Comparison of ENCODE assay signal across 8 cellular contexts in genomic region chrX:53279296-53280237, GRCh38. TPM values are rescaled to one million over a fixed set of nuclear protein-coding genes. Genes with fewer than 3 reads are reported as not detected.
DNase-seq lines count a peak whose midpoint lies in the region; ATAC-seq and TF ChIP-seq lines count a peak whose summit lies in the region.

No MANE protein-coding gene starts in this region.

- H3K36me3 ChIP-seq in Panc1 (ENCODE audit: control insufficient read depth, insufficient read depth, low read length): no peaks in the 10 kb centered on the region

- intact Hi-C loops in Panc1 (cut with micrococcal nuclease; ENCODE audit: unreplicated experiment): no loop called here

- peak overlapping the region; percentile 90 for H3K27ac ChIP-seq in Panc1 (ENCODE audit: low read length)

- H3K27me3 ChIP-seq in Panc1 (ENCODE audit: control insufficient read depth, insufficient read depth, low read length): no peaks in the 10 kb centered on the region

- TF ChIP-seq CTCF in Panc1 (IDR thresholded peaks at IDR 0.05) (peak; percentile 72), GM10248 (IDR thresholded peaks at IDR 0.05; ENCODE audit: control extremely low read depth, extremely low read depth, low read depth, missing control alignments) (no peak)

- peak; percentile 40 to 53 for ATAC-seq in activated T-cell treated with anti-CD3 and anti-CD28 coated beads, Interleukin-2, amount 50 U/mL, for 4 hours
- no peak for ATAC-seq in Panc1
- ATAC-seq in esophagus mucosa: peak; percentile 15
- peak; percentile 47 to 60 for ATAC-seq in stimulated activated naive B cell treated with anti-CD40 and anti-IgM and Interleukin-4, amounts not matched to agents 10 μg/mL and 1 μg/mL and 100 μg/mL, for 72 hours (replicated peaks)

- peaks cover 15% of the 10 kb centered on the region for H3K4me1 ChIP-seq in Panc1 (ENCODE audit: control insufficient read depth, insufficient read depth, low read length)

- no peak for DNase-seq in activated T-cell treated with anti-CD3 and anti-CD28 coated beads, Interleukin-2, amount 50 U/mL, for 4 hours
- DNase-seq in activated T-cell treated with anti-CD3 and anti-CD28 coated beads, Interleukin-2, amount 50 U/mL, for 1 hour: no peak
- DNase-seq in Panc1 (ENCODE audit: low read depth, low spot score): no peak
- DNase-seq in stimulated activated naive B cell treated with anti-CD40 and anti-IgM and Interleukin-4, amounts not matched to agents 10 μg/mL and 1 μg/mL and 100 μg/mL, for 72 hours: no peak
- DNase-seq in GM10248 (ENCODE audit: extremely low spot score): no peak
- no peak for DNase-seq in epidermal melanocyte (ENCODE audit: insufficient read length, low spot score)
- DNase-seq in nucleus accumbens (lab: John Stamatoyannopoulos, UW): no peak

- CTCF ChIA-PET in Panc1 (lab: Charles Lee): interaction anchor here (0.6 kb wide), 1 partner anchor 32 kb away, joined by 3 read pairs; no protein-coding TSS in a partner anchor
- CTCF ChIA-PET in GM10248 (lab: Yijun Ruan, JAX): no interaction called here

- H3K4me1 Mint-ChIP-seq in activated T-cell treated with anti-CD3 and anti-CD28 coated beads, Interleukin-2, amount 50 U/mL, for 4 hours (ENCODE audit: low read depth): peaks cover 6% of the 10 kb centered on the region
- peaks cover 13 to 14% of the 10 kb centered on the region in 2 donors for H3K4me1 Mint-ChIP-seq in stimulated activated naive B cell treated with anti-CD40 and anti-IgM and Interleukin-4, amounts not matched to agents 10 μg/mL and 1 μg/mL and 100 μg/mL, for 72 hours

- no peak overlapping the region for H3K4me3 Mint-ChIP-seq in activated T-cell treated with anti-CD3 and anti-CD28 coated beads, Interleukin-2, amount 50 U/mL, for 4 hours
- H3K4me3 Mint-ChIP-seq in stimulated activated naive B cell treated with anti-CD40 and anti-IgM and Interleukin-4, amounts not matched to agents 10 μg/mL and 1 μg/mL and 100 μg/mL, for 72 hours: peak overlapping the region; percentile 69 to 70

- POLR2A ChIA-PET in Panc1 (lab: Charles Lee) (no interaction called here), GM10248 (lab: Yijun Ruan, JAX) (no interaction called here)

- H3K9me3 Mint-ChIP-seq in activated T-cell treated with anti-CD3 and anti-CD28 coated beads, Interleukin-2, amount 50 U/mL, for 4 hours: no peaks in the 10 kb centered on the region
- H3K9me3 Mint-ChIP-seq in stimulated activated naive B cell treated with anti-CD40 and anti-IgM and Interleukin-4, amounts not matched to agents 10 μg/mL and 1 μg/mL and 100 μg/mL, for 72 hours: no peaks in the 10 kb centered on the region

- no peaks in the 10 kb centered on the region for H3K36me3 Mint-ChIP-seq in activated T-cell treated with anti-CD3 and anti-CD28 coated beads, Interleukin-2, amount 50 U/mL, for 4 hours (ENCODE audit: insufficient read depth)
- no peaks in the 10 kb centered on the region for H3K36me3 Mint-ChIP-seq in stimulated activated naive B cell treated with anti-CD40 and anti-IgM and Interleukin-4, amounts not matched to agents 10 μg/mL and 1 μg/mL and 100 μg/mL, for 72 hours

- H3K4me3 ChIP-seq in Panc1 (ENCODE audit: low read depth in 2 of 2, low read length in 2 of 2): peak overlapping the region; percentile 44 to 72

- no TSS peak for BruUV-seq in Panc1 (replicated peaks; lab: Mats Ljungman, UMichigan)

- in situ Hi-C loops in Panc1 (cut with HindIII; ENCODE audit: low pct_unique_long_range_greater_than_20kb, low sequenced_read_pairs): no loop called here

- no peaks in the 10 kb centered on the region for H3K27me3 Mint-ChIP-seq in activated T-cell treated with anti-CD3 and anti-CD28 coated beads, Interleukin-2, amount 50 U/mL, for 4 hours (ENCODE audit: low read depth)
- peaks cover 0 to 36% of the 10 kb centered on the region in 2 donors for H3K27me3 Mint-ChIP-seq in stimulated activated naive B cell treated with anti-CD40 and anti-IgM and Interleukin-4, amounts not matched to agents 10 μg/mL and 1 μg/mL and 100 μg/mL, for 72 hours

- peak overlapping the region; percentile 42 for H3K27ac Mint-ChIP-seq in stimulated activated naive B cell treated with anti-CD40 and anti-IgM and Interleukin-4, amounts not matched to agents 10 μg/mL and 1 μg/mL and 100 μg/mL, for 72 hours

- H3K9me3 ChIP-seq in Panc1 (ENCODE audit: control insufficient read depth, insufficient read depth, low read depth, low read length): no peaks in the 10 kb centered on the region

RNA-seq across cellular contexts. Expression of gene IQSEC2, which starts 1.8 kb away (rescaled TPM):
- 1 to 10 TPM in 1 of 3 donors, under 1 TPM in 2; 0.43 to 1.2 (median 0.46) TPM for total RNA-seq in activated T-cell treated with anti-CD3 and anti-CD28 coated beads, Interleukin-2, amount 50 U/mL, for 4 hours
- total RNA-seq in Panc1 (2021; ENCODE audit: unreplicated experiment) (38.8 TPM), esophagus mucosa (10.6 TPM)
- polyA plus RNA-seq in Panc1 (2012; ENCODE audit: insufficient read length): 50.7 TPM

RNA-seq across cellular contexts. Expression of gene KDM5C, which starts 54.6 kb away (rescaled TPM):
- 100 to 1,000 TPM in 2 of 3 donors, 10 to 100 TPM in 1; 91.7 to 149 (median 115) TPM for total RNA-seq in activated T-cell treated with anti-CD3 and anti-CD28 coated beads, Interleukin-2, amount 50 U/mL, for 4 hours
- total RNA-seq in Panc1 (2021; ENCODE audit: unreplicated experiment) (104 TPM), esophagus mucosa (73.6 TPM)
- 71.8 TPM for polyA plus RNA-seq in Panc1 (2012; ENCODE audit: insufficient read length)
